Comparison of ENCODE assay signal across 32 cellular contexts in the genomic region with DNA sequence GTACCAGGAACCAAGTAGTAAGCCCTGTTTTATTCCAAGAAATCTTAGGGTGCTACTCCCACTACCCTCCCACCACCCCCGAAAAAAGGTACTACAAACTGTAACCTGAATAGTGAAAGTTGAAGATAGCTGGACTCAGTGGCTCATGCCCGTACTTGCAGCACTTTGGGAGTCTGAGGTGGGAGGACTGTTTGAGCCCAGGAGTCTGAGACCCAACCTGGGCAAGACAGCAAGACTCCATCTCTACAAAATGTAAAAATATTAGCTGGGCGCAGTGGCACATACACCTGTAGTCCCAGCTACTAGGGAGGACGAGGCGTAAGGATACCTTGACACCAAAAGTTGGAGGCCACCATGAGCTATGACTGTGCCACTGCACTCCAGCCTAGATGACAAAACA.
"Had no signal": no experiment of that assay in that cellular context is flagged by ENCODE, and none has a peak within 500 bp of the region (broad histone marks: within the 10 kb centered on the region; RNA-seq: fewer than 3 reads in every experiment).

No MANE protein-coding gene starts in this region.

- DNase-seq: activated CD4-positive, alpha-beta T cell treated with anti-CD3 and anti-CD28 coated beads for 1 hour; activated CD4-positive, alpha-beta T cell treated with anti-CD3 and anti-CD28 coated beads, Interleukin-2, amount 10 ng/mL, durations not matched to agents 7 days and 5 days; activated CD8-positive, alpha-beta T cell treated with anti-CD3 and anti-CD28 coated beads for 36 hours; activated naive CD4-positive, alpha-beta T cell; activated naive CD8-positive, alpha-beta T cell treated with anti-CD3 and anti-CD28 coated beads, Interleukin-2, amount 10 ng/mL, durations not matched to agents 7 days and 5 days; activated T-cell treated with anti-CD3 and anti-CD28 coated beads, Interleukin-2, amount 50 U/mL, for 72 hours; amniotic stem cell; brain microvascular endothelial cell; endodermal cell; foreskin fibroblast; left ventricle myocardium inferior; nephron progenitor cell; retina; sigmoid colon; small intestine; stimulated activated CD4-positive, alpha-beta T cell treated with anti-CD3 and anti-CD28 coated beads, Interleukin-1b, Interleukin-23, amount 100 ng/mL, for 48 hours; stimulated activated CD4-positive, alpha-beta T cell treated with anti-CD3 and anti-CD28 coated beads, Interleukin-4, amount 100 ng/mL, for 4 hours; stimulated activated CD8-positive, alpha-beta memory T cell treated with anti-CD3 and anti-CD28 coated beads, Interleukin-4, amount 100 ng/mL, for 48 hours; stimulated activated naive CD8-positive, alpha-beta T cell treated with anti-CD3 and anti-CD28 coated beads, Interleukin-15, amount 100 ng/mL, for 72 hours; substantia nigra; SW 1271; T1000; WERI-Rb-1 had no signal

- H3K27ac Mint-ChIP-seq: activated CD4-positive, alpha-beta T cell treated with anti-CD3 and anti-CD28 coated beads, Interleukin-2, amount 10 ng/mL, durations not matched to agents 7 days and 5 days; activated CD8-positive, alpha-beta T cell treated with anti-CD3 and anti-CD28 coated beads for 36 hours; activated naive CD8-positive, alpha-beta T cell treated with anti-CD3 and anti-CD28 coated beads, Interleukin-2, amount 10 ng/mL, durations not matched to agents 7 days and 5 days; activated T-cell treated with anti-CD3 and anti-CD28 coated beads, Interleukin-2, amount 50 U/mL, for 72 hours; dendritic cell treated with granulocyte-macrophage colony-stimulating factor and Interleukin-4, amounts not matched to agents 40 ng/mL and 50 ng/mL, for 4 days; endodermal cell; nephron progenitor cell; progenitor cell of endocrine pancreas; stimulated activated memory B cell treated with anti-CD40 and anti-IgM and Interleukin-4, amounts not matched to agents 10 μg/mL and 1 μg/mL and 100 μg/mL, for 72 hours; T-helper 1 cell treated with Interleukin-12 subunit alpha and Interleukin-12 subunit beta and Interleukin-4 antibody, amounts not matched to agents 30 μg/mL and 1 μg/mL, for 36 hours had no signal

- H3K9me3 ChIP-seq: heart left ventricle, left ventricle myocardium inferior, neutrophil, sigmoid colon had no signal

- FAIRE-seq: astrocyte, islet of Langerhans, small intestine had no signal

- ATAC-seq: activated CD8-positive, alpha-beta T cell treated with anti-CD3 and anti-CD28 coated beads for 36 hours; activated T-cell treated with anti-CD3 and anti-CD28 coated beads, Interleukin-2, amount 50 U/mL, for 72 hours; esophagus mucosa; stimulated activated memory B cell treated with anti-CD40 and anti-IgM and Interleukin-4, amounts not matched to agents 10 μg/mL and 1 μg/mL and 100 μg/mL, for 72 hours; stimulated activated naive CD8-positive, alpha-beta T cell treated with anti-CD3 and anti-CD28 coated beads, Interleukin-15, amount 100 ng/mL, for 72 hours had no signal

- H3K27ac ChIP-seq: brain microvascular endothelial cell, heart left ventricle, left ventricle myocardium inferior, neutrophil, WERI-Rb-1 had no signal

- H3K9me3 Mint-ChIP-seq: activated CD4-positive, alpha-beta T cell treated with anti-CD3 and anti-CD28 coated beads, Interleukin-2, amount 10 ng/mL, durations not matched to agents 7 days and 5 days; activated CD8-positive, alpha-beta T cell treated with anti-CD3 and anti-CD28 coated beads for 36 hours; activated naive CD8-positive, alpha-beta T cell treated with anti-CD3 and anti-CD28 coated beads, Interleukin-2, amount 10 ng/mL, durations not matched to agents 7 days and 5 days; activated T-cell treated with anti-CD3 and anti-CD28 coated beads, Interleukin-2, amount 50 U/mL, for 72 hours; dendritic cell treated with granulocyte-macrophage colony-stimulating factor and Interleukin-4, amounts not matched to agents 40 ng/mL and 50 ng/mL, for 4 days; endodermal cell; nephron progenitor cell; stimulated activated memory B cell treated with anti-CD40 and anti-IgM and Interleukin-4, amounts not matched to agents 10 μg/mL and 1 μg/mL and 100 μg/mL, for 72 hours; stimulated activated naive CD8-positive, alpha-beta T cell treated with anti-CD3 and anti-CD28 coated beads, Interleukin-15, amount 100 ng/mL, for 72 hours; T-helper 1 cell treated with Interleukin-12 subunit alpha and Interleukin-12 subunit beta and Interleukin-4 antibody, amounts not matched to agents 30 μg/mL and 1 μg/mL, for 36 hours had no signal

- H3K4me3 Mint-ChIP-seq: activated CD4-positive, alpha-beta T cell treated with anti-CD3 and anti-CD28 coated beads, Interleukin-2, amount 10 ng/mL, durations not matched to agents 7 days and 5 days; activated CD8-positive, alpha-beta T cell treated with anti-CD3 and anti-CD28 coated beads for 36 hours; activated naive CD8-positive, alpha-beta T cell treated with anti-CD3 and anti-CD28 coated beads, Interleukin-2, amount 10 ng/mL, durations not matched to agents 7 days and 5 days; activated T-cell treated with anti-CD3 and anti-CD28 coated beads, Interleukin-2, amount 50 U/mL, for 72 hours; dendritic cell treated with granulocyte-macrophage colony-stimulating factor and Interleukin-4, amounts not matched to agents 40 ng/mL and 50 ng/mL, for 4 days; endodermal cell; nephron progenitor cell; stimulated activated memory B cell treated with anti-CD40 and anti-IgM and Interleukin-4, amounts not matched to agents 10 μg/mL and 1 μg/mL and 100 μg/mL, for 72 hours; stimulated activated naive CD8-positive, alpha-beta T cell treated with anti-CD3 and anti-CD28 coated beads, Interleukin-15, amount 100 ng/mL, for 72 hours; T-helper 1 cell treated with Interleukin-12 subunit alpha and Interleukin-12 subunit beta and Interleukin-4 antibody, amounts not matched to agents 30 μg/mL and 1 μg/mL, for 36 hours had no signal

- H3K4me3 ChIP-seq: heart left ventricle, left ventricle myocardium inferior, sigmoid colon had no signal

- H3K27me3 ChIP-seq: brain microvascular endothelial cell, heart left ventricle, neutrophil, sigmoid colon had no signal

- H3K27me3 Mint-ChIP-seq: activated CD4-positive, alpha-beta T cell treated with anti-CD3 and anti-CD28 coated beads, Interleukin-2, amount 10 ng/mL, durations not matched to agents 7 days and 5 days; activated CD8-positive, alpha-beta T cell treated with anti-CD3 and anti-CD28 coated beads for 36 hours; activated naive CD8-positive, alpha-beta T cell treated with anti-CD3 and anti-CD28 coated beads, Interleukin-2, amount 10 ng/mL, durations not matched to agents 7 days and 5 days; dendritic cell treated with granulocyte-macrophage colony-stimulating factor and Interleukin-4, amounts not matched to agents 40 ng/mL and 50 ng/mL, for 4 days; progenitor cell of endocrine pancreas; stimulated activated memory B cell treated with anti-CD40 and anti-IgM and Interleukin-4, amounts not matched to agents 10 μg/mL and 1 μg/mL and 100 μg/mL, for 72 hours; stimulated activated naive CD8-positive, alpha-beta T cell treated with anti-CD3 and anti-CD28 coated beads, Interleukin-15, amount 100 ng/mL, for 72 hours had no signal

- H3K36me3 ChIP-seq: sigmoid colon had no signal
